21 cellular contexts compared by ENCODE assay signal in the genomic region with DNA sequence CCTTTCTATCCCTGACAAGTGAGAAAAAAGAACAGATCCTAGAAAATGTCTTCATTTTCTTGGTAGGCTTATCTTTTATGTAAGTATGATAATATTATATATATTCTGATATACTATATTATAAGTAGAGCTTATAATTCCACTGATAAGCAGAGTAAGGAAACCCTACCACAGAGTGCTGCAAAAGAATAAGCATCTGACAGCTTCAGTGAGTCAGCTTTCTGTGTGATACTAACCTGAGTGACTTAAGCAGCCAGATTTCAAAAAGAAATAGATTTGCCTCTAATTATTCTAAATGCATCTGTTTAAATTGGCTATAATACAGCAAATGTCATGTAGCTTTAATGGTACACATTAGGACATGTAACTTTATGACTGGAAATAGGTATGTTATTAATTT.
DNase-seq lines count a peak whose midpoint lies in the region; ATAC-seq, FAIRE-seq and TF ChIP-seq lines count a peak whose summit lies in the region.
"Had no signal": no experiment of that assay in that cellular context is flagged by ENCODE, and none has a peak within 500 bp of the region (broad histone marks: within the 10 kb centered on the region; RNA-seq: fewer than 3 reads in every experiment).

No MANE protein-coding gene starts in this region.

- H3K9ac ChIP-seq in mammary epithelial cell (ENCODE audit: insufficient read depth, low read length), result no peak overlapping the region
- H3K9ac ChIP-seq: BLaER1 had no signal

- no TSS peak for BruUV-seq in mammary epithelial cell (replicated peaks; lab: Mats Ljungman, UMichigan)

- H2AFZ ChIP-seq in mammary epithelial cell (ENCODE audit: low read depth, low read length), result no peak overlapping the region

- H3K36me3 ChIP-seq in mammary epithelial cell (ENCODE audit: insufficient read depth, low read length), result no peaks in the 10 kb centered on the region
- H3K36me3 ChIP-seq in breast epithelium, result no peaks in the 10 kb centered on the region
- H3K36me3 ChIP-seq: BLaER1, HAP-1 had no signal

- TF ChIP-seq POLR2A in breast epithelium (IDR thresholded peaks at IDR 0.05), result no peak
- no peak for TF ChIP-seq POLR2A in GM12892 (IDR thresholded peaks at IDR 0.05; ENCODE audit: low read depth, low read length)

- H3K9me3 ChIP-seq in mammary epithelial cell (replicated peaks; ENCODE audit: insufficient read depth, low read length) (peaks cover 9% of the 10 kb centered on the region), breast epithelium (peaks cover 5 to 15% of the 10 kb centered on the region in 2 donors)
- H3K9me3 ChIP-seq: BLaER1, Caco-2, HAP-1 had no signal

- intact Hi-C loops in mammary epithelial cell (cut with micrococcal nuclease), result no loop called here
- intact Hi-C loops in breast epithelium (cut with DNase I; ENCODE audit: low total_unique reads), result no loop called here

- dilution Hi-C loops in mammary epithelial cell (cut with HindIII; ENCODE audit: low sequenced_read_pairs), result no loop called here

- H3K4me3 ChIP-seq in mammary epithelial cell (replicated peaks in 1 of 3; ENCODE audit: insufficient read depth in 1 of 3, low read depth in 2 of 3, low read length in 3 of 3), result no peak overlapping the region
- H3K4me3 ChIP-seq in breast epithelium, result no peak overlapping the region
- H3K4me3 ChIP-seq in choroid plexus epithelial cell (ENCODE audit: low read depth, low read length), result no peak overlapping the region
- H3K4me3 ChIP-seq: BLaER1, HAP-1 had no signal

- H3K79me2 ChIP-seq in mammary epithelial cell (ENCODE audit: insufficient read depth, low read length), result no peaks in the 10 kb centered on the region

- no peak for FAIRE-seq in GM12892 (lab: Jason Lieb, UNC)
- FAIRE-seq: A204.1, G401.6, H54 had no signal

- no peak overlapping the region for H3K27ac ChIP-seq in mammary epithelial cell (ENCODE audit: insufficient read depth, low read depth, low read length)
- H3K27ac ChIP-seq in breast epithelium, result no peak overlapping the region
- H3K27ac ChIP-seq: 22Rv1, BLaER1, C4-2B had no signal

- H3K4me1 ChIP-seq in mammary epithelial cell (ENCODE audit: insufficient read depth, low read length), result peaks cover 2% of the 10 kb centered on the region
- H3K4me1 ChIP-seq in breast epithelium, result no peaks in the 10 kb centered on the region
- H3K4me1 ChIP-seq: BLaER1, Caco-2, HAP-1 had no signal

- CTCF ChIA-PET in mammary epithelial cell (lab: Charles Lee; ENCODE audit: low non-redundant PET), result no interaction called here

- no peak overlapping the region for H3K4me2 ChIP-seq in mammary epithelial cell (ENCODE audit: insufficient read depth, low read depth, low read length)
- H3K4me2 ChIP-seq: BLaER1 had no signal

- in situ Hi-C loops in mammary epithelial cell (cut with MboI; ENCODE audit: low sequenced_read_pairs in 2 of 2), result no loop called here

- ATAC-seq in GM21786 (IDR thresholded peaks at IDR 0.05; ENCODE audit: unreplicated experiment) (no peak), HG03354 (IDR thresholded peaks at IDR 0.05; ENCODE audit: poor library complexity, severe bottlenecking, unreplicated experiment) (no peak)
- ATAC-seq: CD8-positive, alpha-beta T cell had no signal

- H4K20me1 ChIP-seq in mammary epithelial cell (ENCODE audit: insufficient read depth, low read length), result no peaks in the 10 kb centered on the region
- H4K20me1 ChIP-seq: BLaER1 had no signal

- peak; percentile 19 for DNase-seq in mammary epithelial cell
- no peak for DNase-seq in breast epithelium (ENCODE audit: low spot score in 2 of 2)
- DNase-seq in choroid plexus epithelial cell (ENCODE audit: low read depth), result peak; percentile 34
- DNase-seq in iris pigment epithelial cell (ENCODE audit: low read depth), result peak; percentile 8
- no peak for DNase-seq in GM12892 (ENCODE audit: insufficient read length)
- DNase-seq in activated effector memory CD4-positive, alpha-beta T cell treated with Interleukin-2 at 50 U/mL for 16 hours, result no peak
- DNase-seq: Caco-2; CD4-positive, CD25-positive, alpha-beta regulatory T cell; CD8-positive, alpha-beta T cell; DMS153; DND-41; GOT3 had no signal

- no peaks in the 10 kb centered on the region for H3K27me3 ChIP-seq in mammary epithelial cell (ENCODE audit: insufficient read depth, low read length)
- H3K27me3 ChIP-seq in breast epithelium, result no peaks in the 10 kb centered on the region
- H3K27me3 ChIP-seq: BLaER1 had no signal

- no peak for TF ChIP-seq CTCF in mammary epithelial cell (conservative IDR thresholded peaks at IDR 0.05 in 1 of 2, IDR thresholded peaks at IDR 0.05 in 1 of 2; ENCODE audit: extremely low read depth in 1 of 2, insufficient read depth in 1 of 2, low read depth in 1 of 2, low read length in 2 of 2)
- no peak for TF ChIP-seq CTCF in breast epithelium (IDR thresholded peaks at IDR 0.05)
- no peak for TF ChIP-seq CTCF in choroid plexus epithelial cell (conservative IDR thresholded peaks at IDR 0.05; ENCODE audit: low read depth, low read length)

Comparison
In these comparisons a context has a peak if more than half of its experiments do, and no peak if none do; other contexts are left out.
1. DNase-seq: peak in mammary epithelial cell (single experiment), choroid plexus epithelial cell (single experiment) and iris pigment epithelial cell (single experiment); none in breast epithelium (0 of 2), GM12892 (single experiment) and activated effector memory CD4-positive, alpha-beta T cell treated with Interleukin-2 at 50 U/mL for 16 hours (single experiment).